Comparison of ENCODE assay signal across 1 cellular context in the genomic region with DNA sequence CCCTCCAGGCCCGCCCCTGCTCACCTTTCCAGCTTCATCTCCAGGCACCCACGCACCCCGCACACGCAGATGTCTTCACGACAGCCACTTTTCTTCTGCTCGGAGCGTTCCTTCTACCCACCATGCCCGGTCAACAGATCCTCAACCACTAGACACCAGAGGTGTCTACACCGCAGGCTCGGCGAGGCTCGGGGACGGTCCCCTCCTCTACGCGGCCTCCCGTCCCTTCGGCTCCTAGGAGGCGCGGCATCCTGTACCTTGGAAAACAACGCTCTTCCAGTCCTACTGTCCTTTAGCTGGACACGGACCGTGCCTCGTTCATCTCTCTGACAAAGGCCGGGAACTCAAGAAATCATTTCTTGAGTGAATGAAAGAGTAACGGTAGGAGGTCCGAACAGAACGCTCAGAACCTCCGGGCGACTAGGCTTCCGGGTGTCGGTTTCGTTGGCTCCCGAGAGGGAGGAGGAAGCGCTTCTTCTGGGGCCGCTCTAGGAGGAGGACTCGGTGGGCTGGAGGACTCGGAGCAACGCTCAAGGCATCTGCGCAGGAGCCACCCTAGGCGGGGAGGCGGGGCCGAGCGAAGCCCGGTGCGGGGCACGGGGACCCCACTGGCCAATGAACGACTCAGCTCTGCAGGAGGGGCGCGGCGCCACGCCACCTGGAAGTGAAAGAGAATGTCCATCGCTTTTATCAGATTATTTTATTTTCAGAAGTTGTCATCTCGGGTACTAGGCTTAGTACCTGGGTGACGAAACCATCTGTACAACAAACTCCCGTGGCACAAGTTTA.
A peak's percentile ranks its signal among the peaks of the same experiment; 100 is the strongest.
TF ChIP-seq lines count a peak whose summit lies in the region.

No MANE protein-coding gene starts in this region.

TF ChIP-seq in K562, 482 proteins besides CTCF, POLR2A, EP300 and RAD21 (continued from another document and continues in another):
- TF ChIP-seq SIN3A (IDR thresholded peaks at IDR 0.05; ENCODE audit: borderline replicate concordance in 2 of 2, control insufficient read depth in 1 of 2, low read depth in 2 of 2, low read length in 2 of 2) (peak; percentile 46 to 80; a peak in 2 of 4 replicates), JUND (IDR thresholded peaks at IDR 0.05; ENCODE audit: borderline replicate concordance, low read depth, low read length) (peak; percentile 43; the same call in 1 of the 2 replicates), JUND (tag; IDR thresholded peaks at IDR 0.05; ENCODE audit: borderline replicate concordance, low read depth, low read length) (no peak; the same call in 2 of the 3 replicates), RBFOX2 (IDR thresholded peaks at IDR 0.05; ENCODE audit: low read depth, low read length) (peak; percentile 87), ARID2 (IDR thresholded peaks at IDR 0.05) (peak; percentile 45; the same call in 1 of the 2 replicates), KDM4B (IDR thresholded peaks at IDR 0.05; ENCODE audit: borderline replicate concordance in 2 of 2, low read depth in 1 of 2) (peak in 1 of 2 experiments; percentile 65; a peak in 1 of 4 replicates), POU5F1 (IDR thresholded peaks at IDR 0.05; ENCODE audit: borderline replicate concordance, low read depth, low read length, partially characterized antibody) (peak; percentile 46), DACH1 (IDR thresholded peaks at IDR 0.05; ENCODE audit: partially characterized antibody) (no peak), PHF8 (IDR thresholded peaks at IDR 0.05; ENCODE audit: borderline replicate concordance, low read length) (peak; percentile 91), LEF1 (IDR thresholded peaks at IDR 0.05) (no peak), ZNF133 (CRISPR knock-in tag; IDR thresholded peaks at IDR 0.05) (no peak), SPI1 (IDR thresholded peaks at IDR 0.05; ENCODE audit: borderline replicate concordance, low read depth, low read length) (peak; percentile 61), IRF2 (CRISPR knock-in tag; IDR thresholded peaks at IDR 0.05) (no peak), MIER1 (IDR thresholded peaks at IDR 0.05; ENCODE audit: low read depth) (0 out of 2 replicates have a peak, but pooled peaks have one; percentile 47), POLR2G (IDR thresholded peaks at IDR 0.05; ENCODE audit: low read depth, low read length) (peak; percentile 81), ATF1 (CRISPR knock-in tag; IDR thresholded peaks at IDR 0.05) (no peak), ATF1 (tag; IDR thresholded peaks at IDR 0.05) (peak; percentile 69), RCOR1 (IDR thresholded peaks at IDR 0.05; ENCODE audit: borderline replicate concordance in 1 of 2, low read depth in 2 of 2, low read length in 2 of 2) (0 out of 4 replicates have a peak, but pooled peaks of 1 of the 2 experiments have one; percentile 1), FOXK1 (CRISPR knock-in tag; IDR thresholded peaks at IDR 0.05; ENCODE audit: borderline replicate concordance) (no peak), MTA1 (IDR thresholded peaks at IDR 0.05; ENCODE audit: borderline replicate concordance) (no peak), MYNN (IDR thresholded peaks at IDR 0.05) (no peak), MYNN (CRISPR knock-in tag; IDR thresholded peaks at IDR 0.05) (no peak), XRCC3 (IDR thresholded peaks at IDR 0.05) (no peak), ZBED1 (IDR thresholded peaks at IDR 0.05) (no peak; the same call in 1 of the 2 replicates), RB1 (IDR thresholded peaks at IDR 0.05; ENCODE audit: low read depth) (peak; percentile 24; the same call in 1 of the 2 replicates), ZNF324 (CRISPR knock-in tag; IDR thresholded peaks at IDR 0.05) (no peak), ZNF282 (CRISPR knock-in tag; IDR thresholded peaks at IDR 0.05) (no peak), RFX5 (IDR thresholded peaks at IDR 0.05; ENCODE audit: low read depth, low read length) (no peak), NRF1 (conservative IDR thresholded peaks at IDR 0.05 in 1 of 2, IDR thresholded peaks at IDR 0.05 in 1 of 2) (peak; percentile 98), JUNB (CRISPR knock-in tag; conservative IDR thresholded peaks at IDR 0.05) (no peak), TBL1XR1 (IDR thresholded peaks at IDR 0.05; ENCODE audit: low read length in 2 of 2) (peak in 1 of 2 experiments; percentile 40; a peak in 1 of 4 replicates), YBX1 (IDR thresholded peaks at IDR 0.05) (no peak), NFYB (IDR thresholded peaks at IDR 0.05; ENCODE audit: extremely low read depth, insufficient read length) (peak; percentile 63), CBFB (CRISPR knock-in tag; IDR thresholded peaks at IDR 0.05) (0 out of 2 replicates have a peak, but pooled peaks have one; percentile 69), PHF20 (IDR thresholded peaks at IDR 0.05; ENCODE audit: partially characterized antibody) (peak; percentile 94)
- TF ChIP-seq, protein P1, sequence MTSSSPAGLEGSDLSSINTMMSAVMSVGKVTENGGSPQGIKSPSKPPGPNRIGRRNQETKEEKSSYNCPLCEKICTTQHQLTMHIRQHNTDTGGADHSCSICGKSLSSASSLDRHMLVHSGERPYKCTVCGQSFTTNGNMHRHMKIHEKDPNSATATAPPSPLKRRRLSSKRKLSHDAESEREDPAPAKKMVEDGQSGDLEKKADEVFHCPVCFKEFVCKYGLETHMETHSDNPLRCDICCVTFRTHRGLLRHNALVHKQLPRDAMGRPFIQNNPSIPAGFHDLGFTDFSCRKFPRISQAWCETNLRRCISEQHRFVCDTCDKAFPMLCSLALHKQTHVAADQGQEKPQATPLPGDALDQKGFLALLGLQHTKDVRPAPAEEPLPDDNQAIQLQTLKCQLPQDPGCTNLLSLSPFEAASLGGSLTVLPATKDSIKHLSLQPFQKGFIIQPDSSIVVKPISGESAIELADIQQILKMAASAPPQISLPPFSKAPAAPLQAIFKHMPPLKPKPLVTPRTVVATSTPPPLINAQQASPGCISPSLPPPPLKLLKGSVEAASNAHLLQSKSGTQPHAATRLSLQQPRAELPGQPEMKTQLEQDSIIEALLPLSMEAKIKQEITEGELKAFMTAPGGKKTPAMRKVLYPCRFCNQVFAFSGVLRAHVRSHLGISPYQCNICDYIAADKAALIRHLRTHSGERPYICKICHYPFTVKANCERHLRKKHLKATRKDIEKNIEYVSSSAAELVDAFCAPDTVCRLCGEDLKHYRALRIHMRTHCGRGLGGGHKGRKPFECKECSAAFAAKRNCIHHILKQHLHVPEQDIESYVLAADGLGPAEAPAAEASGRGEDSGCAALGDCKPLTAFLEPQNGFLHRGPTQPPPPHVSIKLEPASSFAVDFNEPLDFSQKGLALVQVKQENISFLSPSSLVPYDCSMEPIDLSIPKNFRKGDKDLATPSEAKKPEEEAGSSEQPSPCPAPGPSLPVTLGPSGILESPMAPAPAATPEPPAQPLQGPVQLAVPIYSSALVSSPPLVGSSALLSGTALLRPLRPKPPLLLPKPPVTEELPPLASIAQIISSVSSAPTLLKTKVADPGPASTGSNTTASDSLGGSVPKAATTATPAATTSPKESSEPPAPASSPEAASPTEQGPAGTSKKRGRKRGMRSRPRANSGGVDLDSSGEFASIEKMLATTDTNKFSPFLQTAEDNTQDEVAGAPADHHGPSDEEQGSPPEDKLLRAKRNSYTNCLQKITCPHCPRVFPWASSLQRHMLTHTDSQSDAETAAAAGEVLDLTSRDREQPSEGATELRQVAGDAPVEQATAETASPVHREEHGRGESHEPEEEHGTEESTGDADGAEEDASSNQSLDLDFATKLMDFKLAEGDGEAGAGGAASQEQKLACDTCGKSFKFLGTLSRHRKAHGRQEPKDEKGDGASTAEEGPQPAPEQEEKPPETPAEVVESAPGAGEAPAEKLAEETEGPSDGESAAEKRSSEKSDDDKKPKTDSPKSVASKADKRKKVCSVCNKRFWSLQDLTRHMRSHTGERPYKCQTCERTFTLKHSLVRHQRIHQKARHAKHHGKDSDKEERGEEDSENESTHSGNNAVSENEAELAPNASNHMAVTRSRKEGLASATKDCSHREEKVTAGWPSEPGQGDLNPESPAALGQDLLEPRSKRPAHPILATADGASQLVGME (CRISPR knock-in tag; IDR thresholded peaks at IDR 0.05), result peak; percentile 59; the same call in 1 of the 2 replicates
- TF ChIP-seq, protein P2, sequence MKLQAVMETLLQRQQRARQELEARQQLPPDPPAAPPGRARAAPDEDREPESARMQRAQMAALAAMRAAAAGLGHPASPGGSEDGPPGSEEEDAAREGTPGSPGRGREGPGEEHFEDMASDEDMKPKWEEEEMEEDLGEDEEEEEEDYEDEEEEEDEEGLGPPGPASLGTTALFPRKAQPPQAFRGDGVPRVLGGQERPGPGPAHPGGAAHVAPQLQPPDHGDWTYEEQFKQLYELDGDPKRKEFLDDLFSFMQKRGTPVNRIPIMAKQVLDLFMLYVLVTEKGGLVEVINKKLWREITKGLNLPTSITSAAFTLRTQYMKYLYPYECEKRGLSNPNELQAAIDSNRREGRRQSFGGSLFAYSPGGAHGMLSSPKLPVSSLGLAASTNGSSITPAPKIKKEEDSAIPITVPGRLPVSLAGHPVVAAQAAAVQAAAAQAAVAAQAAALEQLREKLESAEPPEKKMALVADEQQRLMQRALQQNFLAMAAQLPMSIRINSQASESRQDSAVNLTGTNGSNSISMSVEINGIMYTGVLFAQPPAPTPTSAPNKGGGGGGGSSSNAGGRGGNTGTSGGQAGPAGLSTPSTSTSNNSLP (IDR thresholded peaks at IDR 0.05; ENCODE audit: borderline replicate concordance, low read depth, low read length), result no peak; the same call in 1 of the 2 replicates
- TF ChIP-seq, protein P3, sequence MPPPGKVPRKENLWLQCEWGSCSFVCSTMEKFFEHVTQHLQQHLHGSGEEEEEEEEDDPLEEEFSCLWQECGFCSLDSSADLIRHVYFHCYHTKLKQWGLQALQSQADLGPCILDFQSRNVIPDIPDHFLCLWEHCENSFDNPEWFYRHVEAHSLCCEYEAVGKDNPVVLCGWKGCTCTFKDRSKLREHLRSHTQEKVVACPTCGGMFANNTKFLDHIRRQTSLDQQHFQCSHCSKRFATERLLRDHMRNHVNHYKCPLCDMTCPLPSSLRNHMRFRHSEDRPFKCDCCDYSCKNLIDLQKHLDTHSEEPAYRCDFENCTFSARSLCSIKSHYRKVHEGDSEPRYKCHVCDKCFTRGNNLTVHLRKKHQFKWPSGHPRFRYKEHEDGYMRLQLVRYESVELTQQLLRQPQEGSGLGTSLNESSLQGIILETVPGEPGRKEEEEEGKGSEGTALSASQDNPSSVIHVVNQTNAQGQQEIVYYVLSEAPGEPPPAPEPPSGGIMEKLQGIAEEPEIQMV (tag; conservative IDR thresholded peaks at IDR 0.05; ENCODE audit: low read depth), result no peak
- TF ChIP-seq, protein P4, sequence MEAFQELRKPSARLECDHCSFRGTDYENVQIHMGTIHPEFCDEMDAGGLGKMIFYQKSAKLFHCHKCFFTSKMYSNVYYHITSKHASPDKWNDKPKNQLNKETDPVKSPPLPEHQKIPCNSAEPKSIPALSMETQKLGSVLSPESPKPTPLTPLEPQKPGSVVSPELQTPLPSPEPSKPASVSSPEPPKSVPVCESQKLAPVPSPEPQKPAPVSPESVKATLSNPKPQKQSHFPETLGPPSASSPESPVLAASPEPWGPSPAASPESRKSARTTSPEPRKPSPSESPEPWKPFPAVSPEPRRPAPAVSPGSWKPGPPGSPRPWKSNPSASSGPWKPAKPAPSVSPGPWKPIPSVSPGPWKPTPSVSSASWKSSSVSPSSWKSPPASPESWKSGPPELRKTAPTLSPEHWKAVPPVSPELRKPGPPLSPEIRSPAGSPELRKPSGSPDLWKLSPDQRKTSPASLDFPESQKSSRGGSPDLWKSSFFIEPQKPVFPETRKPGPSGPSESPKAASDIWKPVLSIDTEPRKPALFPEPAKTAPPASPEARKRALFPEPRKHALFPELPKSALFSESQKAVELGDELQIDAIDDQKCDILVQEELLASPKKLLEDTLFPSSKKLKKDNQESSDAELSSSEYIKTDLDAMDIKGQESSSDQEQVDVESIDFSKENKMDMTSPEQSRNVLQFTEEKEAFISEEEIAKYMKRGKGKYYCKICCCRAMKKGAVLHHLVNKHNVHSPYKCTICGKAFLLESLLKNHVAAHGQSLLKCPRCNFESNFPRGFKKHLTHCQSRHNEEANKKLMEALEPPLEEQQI (IDR thresholded peaks at IDR 0.05), result no peak
- TF ChIP-seq, protein P5, sequence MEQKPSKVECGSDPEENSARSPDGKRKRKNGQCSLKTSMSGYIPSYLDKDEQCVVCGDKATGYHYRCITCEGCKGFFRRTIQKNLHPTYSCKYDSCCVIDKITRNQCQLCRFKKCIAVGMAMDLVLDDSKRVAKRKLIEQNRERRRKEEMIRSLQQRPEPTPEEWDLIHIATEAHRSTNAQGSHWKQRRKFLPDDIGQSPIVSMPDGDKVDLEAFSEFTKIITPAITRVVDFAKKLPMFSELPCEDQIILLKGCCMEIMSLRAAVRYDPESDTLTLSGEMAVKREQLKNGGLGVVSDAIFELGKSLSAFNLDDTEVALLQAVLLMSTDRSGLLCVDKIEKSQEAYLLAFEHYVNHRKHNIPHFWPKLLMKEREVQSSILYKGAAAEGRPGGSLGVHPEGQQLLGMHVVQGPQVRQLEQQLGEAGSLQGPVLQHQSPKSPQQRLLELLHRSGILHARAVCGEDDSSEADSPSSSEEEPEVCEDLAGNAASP (IDR thresholded peaks at IDR 0.05), result no peak
- TF ChIP-seq, protein P6, sequence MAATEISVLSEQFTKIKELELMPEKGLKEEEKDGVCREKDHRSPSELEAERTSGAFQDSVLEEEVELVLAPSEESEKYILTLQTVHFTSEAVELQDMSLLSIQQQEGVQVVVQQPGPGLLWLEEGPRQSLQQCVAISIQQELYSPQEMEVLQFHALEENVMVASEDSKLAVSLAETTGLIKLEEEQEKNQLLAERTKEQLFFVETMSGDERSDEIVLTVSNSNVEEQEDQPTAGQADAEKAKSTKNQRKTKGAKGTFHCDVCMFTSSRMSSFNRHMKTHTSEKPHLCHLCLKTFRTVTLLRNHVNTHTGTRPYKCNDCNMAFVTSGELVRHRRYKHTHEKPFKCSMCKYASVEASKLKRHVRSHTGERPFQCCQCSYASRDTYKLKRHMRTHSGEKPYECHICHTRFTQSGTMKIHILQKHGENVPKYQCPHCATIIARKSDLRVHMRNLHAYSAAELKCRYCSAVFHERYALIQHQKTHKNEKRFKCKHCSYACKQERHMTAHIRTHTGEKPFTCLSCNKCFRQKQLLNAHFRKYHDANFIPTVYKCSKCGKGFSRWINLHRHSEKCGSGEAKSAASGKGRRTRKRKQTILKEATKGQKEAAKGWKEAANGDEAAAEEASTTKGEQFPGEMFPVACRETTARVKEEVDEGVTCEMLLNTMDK (IDR thresholded peaks at IDR 0.05; ENCODE audit: borderline replicate concordance, insufficient read depth, low read depth, low read length, poor library complexity, severe bottlenecking), result no peak
- TF ChIP-seq, protein P7, sequence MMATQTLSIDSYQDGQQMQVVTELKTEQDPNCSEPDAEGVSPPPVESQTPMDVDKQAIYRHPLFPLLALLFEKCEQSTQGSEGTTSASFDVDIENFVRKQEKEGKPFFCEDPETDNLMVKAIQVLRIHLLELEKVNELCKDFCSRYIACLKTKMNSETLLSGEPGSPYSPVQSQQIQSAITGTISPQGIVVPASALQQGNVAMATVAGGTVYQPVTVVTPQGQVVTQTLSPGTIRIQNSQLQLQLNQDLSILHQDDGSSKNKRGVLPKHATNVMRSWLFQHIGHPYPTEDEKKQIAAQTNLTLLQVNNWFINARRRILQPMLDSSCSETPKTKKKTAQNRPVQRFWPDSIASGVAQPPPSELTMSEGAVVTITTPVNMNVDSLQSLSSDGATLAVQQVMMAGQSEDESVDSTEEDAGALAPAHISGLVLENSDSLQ (IDR thresholded peaks at IDR 0.05), result peak; percentile 42
